Comparison of ENCODE assay signal across 8 cellular contexts in genomic region chr4:10403633-10404445, GRCh38. TPM values are rescaled to one million over a fixed set of nuclear protein-coding genes. Genes with fewer than 3 reads are reported as not detected.
A peak's percentile ranks its signal among the peaks of the same experiment; 100 is the strongest.
DNase-seq lines count a peak whose midpoint lies in the region; ATAC-seq and TF ChIP-seq lines count a peak whose summit lies in the region.

No MANE protein-coding gene starts in this region.

- no peaks in the 10 kb centered on the region for H3K9me3 ChIP-seq in GM23248 (ENCODE audit: low read depth)
- no peaks in the 10 kb centered on the region for H3K9me3 ChIP-seq in OCI-LY3 (ENCODE audit: insufficient read depth, low read length)
- no peaks in the 10 kb centered on the region for H3K9me3 ChIP-seq in esophagus muscularis mucosa
- no peaks in the 10 kb centered on the region for H3K9me3 ChIP-seq in osteoblast (ENCODE audit: low read depth, low read length)

- TF ChIP-seq POLR2A in esophagus muscularis mucosa (IDR thresholded peaks at IDR 0.05; ENCODE audit: low read depth): no peak

- H3K4me2 ChIP-seq in GM23248 (ENCODE audit: unreplicated experiment): no peak overlapping the region
- no peak overlapping the region for H3K4me2 ChIP-seq in OCI-LY3 (ENCODE audit: low read length)
- no peak overlapping the region for H3K4me2 ChIP-seq in osteoblast (ENCODE audit: insufficient read depth, low read length)

- no peak for ATAC-seq in HG02610 (IDR thresholded peaks at IDR 0.05; ENCODE audit: unreplicated experiment)

- TF ChIP-seq CTCF in OCI-LY3 (IDR thresholded peaks at IDR 0.05; ENCODE audit: low read depth, low read length): peak; percentile 64
- TF ChIP-seq CTCF in esophagus muscularis mucosa (IDR thresholded peaks at IDR 0.05): peak; percentile 59 to 73 (median 61)
- peak; percentile 50 for TF ChIP-seq CTCF in osteoblast (IDR thresholded peaks at IDR 0.05; ENCODE audit: extremely low read depth, low read depth, low read length)

- no peaks in the 10 kb centered on the region for H4K20me1 ChIP-seq in GM23248 (ENCODE audit: insufficient read depth)
- no peaks in the 10 kb centered on the region for H4K20me1 ChIP-seq in OCI-LY3 (ENCODE audit: insufficient read depth, low read length)
- H4K20me1 ChIP-seq in osteoblast (ENCODE audit: insufficient read depth, low read length): no peaks in the 10 kb centered on the region

- H3F3A ChIP-seq in GM23248 (ENCODE audit: insufficient read depth): no peaks in the 10 kb centered on the region

- in situ Hi-C loops in GM23248 (cut with MboI): loop anchor here (5.0 to 25.0 kb wide), 2 partner anchors 133 to 237 kb away; no protein-coding TSS in a partner anchor

- no peak for TF ChIP-seq EP300 in esophagus muscularis mucosa (IDR thresholded peaks at IDR 0.05)

- no peaks in the 10 kb centered on the region for H3K79me2 ChIP-seq in GM23248 (ENCODE audit: insufficient read depth)
- H3K79me2 ChIP-seq in OCI-LY3 (ENCODE audit: low read length): no peaks in the 10 kb centered on the region
- no peaks in the 10 kb centered on the region for H3K79me2 ChIP-seq in osteoblast (ENCODE audit: insufficient read depth, low read length)

- 66 to 76% methylated on average over 6 of the region's 6 CpGs for WGBS in GM23248 (ENCODE audit: low coverage in 1 of 2, low lambda C conversion rate in 2 of 2, missing lambda C conversion rate in 2 of 2), 2 experiments
- 75% methylated on average over 6 of the region's 6 CpGs for WGBS in esophagus muscularis mucosa

- H3K36me3 ChIP-seq in GM23248 (ENCODE audit: low read depth) (no peaks in the 10 kb centered on the region), OCI-LY3 (replicated peaks; ENCODE audit: low read depth, low read length) (no peaks in the 10 kb centered on the region), esophagus muscularis mucosa (no peaks in the 10 kb centered on the region), osteoblast (ENCODE audit: insufficient read depth, low read length) (no peaks in the 10 kb centered on the region)

- DNase-seq in CD1c-positive myeloid dendritic cell (ENCODE audit: extremely low spot score) (peak; percentile 53), GM23248 (peak; percentile 66), esophagus muscularis mucosa (ENCODE audit: extremely low spot score) (no peak), osteoblast (ENCODE audit: insufficient read length, low spot score, missing footprints) (peak; percentile 59), HK-2 (ENCODE audit: unreplicated experiment) (no peak), NCI-H1694 (lab: John Stamatoyannopoulos, UW) (no peak)

- no peak overlapping the region for H2AFZ ChIP-seq in GM23248
- H2AFZ ChIP-seq in OCI-LY3 (ENCODE audit: low read depth, low read length): no peak overlapping the region
- no peak overlapping the region for H2AFZ ChIP-seq in osteoblast (ENCODE audit: low read length)

- H3K27ac ChIP-seq in GM23248: no peak overlapping the region
- H3K27ac ChIP-seq in OCI-LY3 (ENCODE audit: low read length): no peak overlapping the region
- no peak overlapping the region for H3K27ac ChIP-seq in esophagus muscularis mucosa (replicated peaks in 1 of 4)
- no peak overlapping the region for H3K27ac ChIP-seq in osteoblast (ENCODE audit: low read depth, low read length)

- H3K4me3 ChIP-seq in GM23248 (no peak overlapping the region), OCI-LY3 (ENCODE audit: low read length) (no peak overlapping the region), esophagus muscularis mucosa (no peak overlapping the region), osteoblast (ENCODE audit: insufficient read depth, low read length) (no peak overlapping the region)

- H3K27me3 ChIP-seq in GM23248 (replicated peaks; ENCODE audit: insufficient read depth): no peaks in the 10 kb centered on the region
- H3K27me3 ChIP-seq in OCI-LY3 (ENCODE audit: low read depth, low read length): no peaks in the 10 kb centered on the region
- no peaks in the 10 kb centered on the region for H3K27me3 ChIP-seq in esophagus muscularis mucosa
- no peaks in the 10 kb centered on the region for H3K27me3 ChIP-seq in osteoblast (ENCODE audit: insufficient read depth, low read length)

- intact Hi-C loops in esophagus muscularis mucosa (cut with DNase I): loop anchor here (1.0 to 10.0 kb wide), 2 partner anchors 246 to 339 kb away; no protein-coding TSS in a partner anchor

- no peaks in the 10 kb centered on the region for H3K9me2 ChIP-seq in GM23248 (ENCODE audit: insufficient read depth)

- H3K9ac ChIP-seq in GM23248 (no peak overlapping the region), OCI-LY3 (ENCODE audit: low read length) (no peak overlapping the region)

- H3K4me1 ChIP-seq in GM23248 (ENCODE audit: insufficient read depth) (no peaks in the 10 kb centered on the region), OCI-LY3 (ENCODE audit: low read length) (no peaks in the 10 kb centered on the region), esophagus muscularis mucosa (peaks cover 0 to 4% (median 2%) of the 10 kb centered on the region in 4 donors), osteoblast (ENCODE audit: insufficient read depth, low read length) (no peaks in the 10 kb centered on the region)

RNA-seq across cellular contexts. Expression of gene ZNF518B, which starts 53.4 kb away (rescaled TPM):
- 19.0 and 28.7 TPM in 2 replicates for total RNA-seq in GM23248 (2014; rRNA removed; shearing (Covaris generic))
- 9.0 TPM in 2 replicates for polyA plus RNA-seq in GM23248 (2016; fragmentation: Nextera tagmentation; extraction: Ambion mirVana)
- total RNA-seq in esophagus muscularis mucosa (10 to 100 TPM; 29.1 to 46.0 (median 33.3) TPM), osteoblast (24.8 and 25.3 TPM in 2 replicates)

Comparison
In these comparisons a context has a peak if more than half of its experiments do, and no peak if none do; other contexts are left out.
1. DNase-seq: peak in CD1c-positive myeloid dendritic cell (single experiment), GM23248 (single experiment) and osteoblast (single experiment); none in esophagus muscularis mucosa (single experiment), HK-2 (single experiment) and NCI-H1694 (single experiment).
2. Peak in every context shown above with its lines, with median percentiles within 50 percentile points of each other: CTCF ChIP-seq.